In genomic region chr6:87341899-87342298, GRCh38 we compare ENCODE assay signal across 15 cellular contexts.
DNase-seq lines count a peak whose midpoint lies in the region; ATAC-seq and TF ChIP-seq lines count a peak whose summit lies in the region.
"Had no signal": no experiment of that assay in that cellular context is flagged by ENCODE, and none has a peak within 500 bp of the region (broad histone marks: within the 10 kb centered on the region; RNA-seq: fewer than 3 reads in every experiment).

No MANE protein-coding gene starts in this region.

- peaks cover 12% of the 10 kb centered on the region for H3K4me1 Mint-ChIP-seq in nephron
- no peaks in the 10 kb centered on the region for H3K4me1 Mint-ChIP-seq in activated naive CD8-positive, alpha-beta T cell treated with anti-CD3 and anti-CD28 coated beads, Interleukin-2, amount 50 U/mL, for 24 hours
- H3K4me1 Mint-ChIP-seq: activated naive CD4-positive, alpha-beta T cell treated with anti-CD3 and anti-CD28 coated beads, Interleukin-2, amount 50 U/mL, for 24 hours had no signal

- peak overlapping the region in 2 of 3 experiments; percentile 35 to 67 for H3K27ac Mint-ChIP-seq in nephron
- H3K27ac Mint-ChIP-seq in activated naive CD8-positive, alpha-beta T cell treated with anti-CD3 and anti-CD28 coated beads, Interleukin-2, amount 50 U/mL, for 24 hours, result no peak overlapping the region
- H3K27ac Mint-ChIP-seq: activated CD8-positive, alpha-beta T cell treated with anti-CD3 and anti-CD28 coated beads for 36 hours; activated naive CD4-positive, alpha-beta T cell treated with anti-CD3 and anti-CD28 coated beads, Interleukin-2, amount 50 U/mL, for 24 hours; CD4-positive, alpha-beta T cell had no signal

- H3K36me3 Mint-ChIP-seq in nephron (ENCODE audit: low read depth), result peaks cover 2% of the 10 kb centered on the region
- H3K36me3 Mint-ChIP-seq in activated naive CD8-positive, alpha-beta T cell treated with anti-CD3 and anti-CD28 coated beads, Interleukin-2, amount 50 U/mL, for 24 hours (ENCODE audit: low read depth), result peaks cover 6% of the 10 kb centered on the region

- H3K4me3 Mint-ChIP-seq in nephron, result no peak overlapping the region
- H3K4me3 Mint-ChIP-seq in activated naive CD8-positive, alpha-beta T cell treated with anti-CD3 and anti-CD28 coated beads, Interleukin-2, amount 50 U/mL, for 24 hours, result no peak overlapping the region
- H3K4me3 Mint-ChIP-seq: activated CD8-positive, alpha-beta T cell treated with anti-CD3 and anti-CD28 coated beads for 36 hours; activated naive CD4-positive, alpha-beta T cell treated with anti-CD3 and anti-CD28 coated beads, Interleukin-2, amount 50 U/mL, for 24 hours; CD4-positive, alpha-beta T cell had no signal

- ATAC-seq in GM18909 (IDR thresholded peaks at IDR 0.05; ENCODE audit: poor library complexity, unreplicated experiment), result peak; percentile 97
- ATAC-seq in GM21619 (IDR thresholded peaks at IDR 0.05; ENCODE audit: unreplicated experiment), result peak; percentile 96
- peak; percentile 93 for ATAC-seq in HG03095 (IDR thresholded peaks at IDR 0.05; ENCODE audit: unreplicated experiment)
- no peak for ATAC-seq in activated naive CD8-positive, alpha-beta T cell treated with anti-CD3 and anti-CD28 coated beads, Interleukin-2, amount 50 U/mL, for 24 hours
- ATAC-seq: activated CD8-positive, alpha-beta T cell treated with anti-CD3 and anti-CD28 coated beads for 36 hours; pancreas had no signal

- DNase-seq in activated naive CD8-positive, alpha-beta T cell treated with anti-CD3 and anti-CD28 coated beads, Interleukin-2, amount 50 U/mL, for 24 hours, result no peak
- no peak for DNase-seq in SKM-1 treated with dmso at 0.1 percent for 144 hours (lab: John Stamatoyannopoulos, UW; ENCODE audit: unreplicated experiment)
- DNase-seq in GM19238 (ENCODE audit: insufficient read length, low spot score), result no peak
- no peak for DNase-seq in NCI-H69 (lab: John Stamatoyannopoulos, UW)
- DNase-seq: activated CD8-positive, alpha-beta T cell treated with anti-CD3 and anti-CD28 coated beads for 36 hours; CD4-positive, alpha-beta T cell; cerebellar nuclear complex; esophagus squamous epithelium; mesenchymal stem cell; pancreas had no signal

- no peak for TF ChIP-seq CTCF in nephron (IDR thresholded peaks at IDR 0.05; ENCODE audit: unreplicated experiment in 3 of 3)

- H3K27me3 Mint-ChIP-seq in nephron (ENCODE audit: low read depth), result no peaks in the 10 kb centered on the region
- H3K27me3 Mint-ChIP-seq in activated naive CD8-positive, alpha-beta T cell treated with anti-CD3 and anti-CD28 coated beads, Interleukin-2, amount 50 U/mL, for 24 hours, result no peaks in the 10 kb centered on the region
- H3K27me3 Mint-ChIP-seq: activated CD8-positive, alpha-beta T cell treated with anti-CD3 and anti-CD28 coated beads for 36 hours; activated naive CD4-positive, alpha-beta T cell treated with anti-CD3 and anti-CD28 coated beads, Interleukin-2, amount 50 U/mL, for 24 hours; CD4-positive, alpha-beta T cell had no signal

- H3K9me3 Mint-ChIP-seq in nephron, result no peaks in the 10 kb centered on the region
- H3K9me3 Mint-ChIP-seq in activated naive CD8-positive, alpha-beta T cell treated with anti-CD3 and anti-CD28 coated beads, Interleukin-2, amount 50 U/mL, for 24 hours, result no peaks in the 10 kb centered on the region
- H3K9me3 Mint-ChIP-seq: activated CD8-positive, alpha-beta T cell treated with anti-CD3 and anti-CD28 coated beads for 36 hours; activated naive CD4-positive, alpha-beta T cell treated with anti-CD3 and anti-CD28 coated beads, Interleukin-2, amount 50 U/mL, for 24 hours; CD4-positive, alpha-beta T cell had no signal
